ENCODE assay signal across 21 cellular contexts in genomic region chr20:34145280-34145819, GRCh38. TPM values are rescaled to one million over a fixed set of nuclear protein-coding genes. Genes with fewer than 3 reads are reported as not detected.
DNase-seq lines count a peak whose midpoint lies in the region; ATAC-seq, FAIRE-seq and TF ChIP-seq lines count a peak whose summit lies in the region.
"Had no signal": no experiment of that assay in that cellular context is flagged by ENCODE, and none has a peak within 500 bp of the region (broad histone marks: within the 10 kb centered on the region; RNA-seq: fewer than 3 reads in every experiment).

No MANE protein-coding gene starts in this region.

- H3K4me1 Mint-ChIP-seq in neural progenitor cell (peaks cover 6% of the 10 kb centered on the region), type B pancreatic cell (ENCODE audit: unreplicated experiment) (peaks cover 11% of the 10 kb centered on the region), endodermal cell (peaks cover 38% of the 10 kb centered on the region)
- H3K4me1 Mint-ChIP-seq: B cell; CD4-positive, CD25-positive, alpha-beta regulatory T cell had no signal

- ATAC-seq in HepG2: no peak
- no peak for ATAC-seq in right lobe of liver
- ATAC-seq: CD8-positive, alpha-beta T cell; HCT116 had no signal

- peaks cover 20% of the 10 kb centered on the region for H3K4me1 ChIP-seq in HepG2 (ENCODE audit: insufficient read depth, low read length)
- no peaks in the 10 kb centered on the region for H3K4me1 ChIP-seq in right lobe of liver
- H3K4me1 ChIP-seq in neural progenitor cell: no peaks in the 10 kb centered on the region
- H3K4me1 ChIP-seq in endodermal cell (ENCODE audit: control insufficient read depth, insufficient read depth, low read length): peaks cover 6% of the 10 kb centered on the region
- H3K4me1 ChIP-seq: BLaER1 had no signal

- no peaks in the 10 kb centered on the region for H3K36me3 ChIP-seq in HepG2 (replicated peaks in 1 of 2; ENCODE audit: control insufficient read depth in 1 of 2, insufficient read depth in 2 of 2, low read length in 2 of 2)
- no peaks in the 10 kb centered on the region for H3K36me3 ChIP-seq in right lobe of liver
- no peaks in the 10 kb centered on the region for H3K36me3 ChIP-seq in neural progenitor cell
- no peaks in the 10 kb centered on the region for H3K36me3 ChIP-seq in endodermal cell (ENCODE audit: control insufficient read depth, insufficient read depth, low read length)
- H3K36me3 ChIP-seq: BLaER1 had no signal

- H3K27ac Mint-ChIP-seq in neural progenitor cell (no peak overlapping the region), type B pancreatic cell (no peak overlapping the region), endodermal cell (no peak overlapping the region)
- H3K27ac Mint-ChIP-seq: B cell; CD8-positive, alpha-beta T cell had no signal

- CTCF ChIA-PET in HepG2 (lab: Yijun Ruan, JAX; ENCODE audit: low intra/inter-chr PET ratio, low total read pairs): no interaction called here

- TF ChIP-seq POLR2A in HepG2 (IDR thresholded peaks at IDR 0.05; ENCODE audit: insufficient read depth in 1 of 2, low read depth in 2 of 2, low read length in 2 of 2) (no peak), right lobe of liver (IDR thresholded peaks at IDR 0.05) (no peak)

- in situ Hi-C loops in HepG2 (cut with HindIII; ENCODE audit: extremely low pct_ligation_motif_present, low pct_unique_long_range_greater_than_20kb): no loop called here

- no peak for TF ChIP-seq RAD21 in HepG2 (CRISPR knock-in tag; IDR thresholded peaks at IDR 0.05)

- no peak for DNase-seq in HepG2 (ENCODE audit: low spot score)
- DNase-seq in right lobe of liver: no peak
- no peak for DNase-seq in neural progenitor cell (ENCODE audit: low spot score)
- peak; percentile 36 for DNase-seq in type B pancreatic cell (ENCODE audit: extremely low spot score, unreplicated experiment)
- no peak for DNase-seq in endodermal cell
- DNase-seq in posterior cingulate gyrus: no peak
- DNase-seq: Caco-2; CD4-positive, CD25-positive, alpha-beta regulatory T cell; CD8-positive, alpha-beta T cell; DMS153; EL; GF-D8; GM23248; H9 had no signal

- H3K27me3 ChIP-seq in HepG2 (ENCODE audit: control insufficient read depth in 1 of 2, insufficient read depth in 2 of 2, low read length in 2 of 2) (no peaks in the 10 kb centered on the region), right lobe of liver (no peaks in the 10 kb centered on the region), neural progenitor cell (no peaks in the 10 kb centered on the region), endodermal cell (ENCODE audit: control insufficient read depth, insufficient read depth, low read length, poor library complexity, severe bottlenecking) (no peaks in the 10 kb centered on the region)
- H3K27me3 ChIP-seq: BLaER1 had no signal

- no peaks in the 10 kb centered on the region for H4K20me1 ChIP-seq in HepG2 (ENCODE audit: insufficient read depth, low read length)
- no peaks in the 10 kb centered on the region for H4K20me1 ChIP-seq in neural progenitor cell (ENCODE audit: low read depth)
- H4K20me1 ChIP-seq: BLaER1 had no signal

- no peaks in the 10 kb centered on the region for H3K9me3 Mint-ChIP-seq in neural progenitor cell
- H3K9me3 Mint-ChIP-seq in type B pancreatic cell: no peaks in the 10 kb centered on the region
- H3K9me3 Mint-ChIP-seq in endodermal cell: no peaks in the 10 kb centered on the region
- H3K9me3 Mint-ChIP-seq: CD8-positive, alpha-beta T cell; H9 had no signal

- TF ChIP-seq CTCF in HepG2 (CRISPR knock-in tag; IDR thresholded peaks at IDR 0.05) (no peak), right lobe of liver (IDR thresholded peaks at IDR 0.05) (no peak), neural progenitor cell (IDR thresholded peaks at IDR 0.05) (no peak), type B pancreatic cell (conservative IDR thresholded peaks at IDR 0.05) (no peak), endodermal cell (conservative IDR thresholded peaks at IDR 0.05) (no peak)

- WGBS in HepG2 (ENCODE audit: low lambda C conversion rate): 89% methylated on average over 2 of the region's 2 CpGs
- 100% methylated on average over 1 of the region's 2 CpGs for WGBS in right lobe of liver (ENCODE audit: insufficient coverage, low coverage, low lambda C conversion rate, missing lambda C conversion rate)
- WGBS in endodermal cell (ENCODE audit: insufficient coverage in 1 of 2, insufficient read length in 1 of 2), 2 experiments: 94 to 96% methylated on average over 1 to 2 of the region's 2 CpGs

- H3K4me3 Mint-ChIP-seq in neural progenitor cell: no peak overlapping the region
- H3K4me3 Mint-ChIP-seq in type B pancreatic cell: no peak overlapping the region
- no peak overlapping the region for H3K4me3 Mint-ChIP-seq in endodermal cell
- H3K4me3 Mint-ChIP-seq: B cell; CD4-positive, CD25-positive, alpha-beta regulatory T cell; CD8-positive, alpha-beta T cell; H9 had no signal

- no peak overlapping the region for H3K27ac ChIP-seq in HepG2 (ENCODE audit: extremely low read length, insufficient read depth, low read length)
- H3K27ac ChIP-seq in right lobe of liver: no peak overlapping the region
- H3K27ac ChIP-seq in neural progenitor cell: no peak overlapping the region
- H3K27ac ChIP-seq in endodermal cell (ENCODE audit: low read depth, low read length): no peak overlapping the region
- H3K27ac ChIP-seq: 22Rv1, BLaER1, C4-2B, GM23248 had no signal

- POLR2A ChIA-PET in HepG2 (lab: Yijun Ruan, JAX): no interaction called here

- H2AFZ ChIP-seq in HepG2 (ENCODE audit: low read length) (no peak overlapping the region), neural progenitor cell (replicated peaks) (peak overlapping the region; percentile 23)
- H2AFZ ChIP-seq: GM23248 had no signal

- FAIRE-seq in HepG2 (lab: Jason Lieb, UNC): no peak
- FAIRE-seq: A204.1, GM19239 had no signal

- no peak for TF ChIP-seq EP300 in HepG2 (IDR thresholded peaks at IDR 0.05; ENCODE audit: low read depth in 2 of 2, low read length in 2 of 2)
- no peak for TF ChIP-seq EP300 in HepG2 (CRISPR knock-in tag; IDR thresholded peaks at IDR 0.05; ENCODE audit: borderline replicate concordance)

- H3K27me3 Mint-ChIP-seq in neural progenitor cell (ENCODE audit: insufficient read depth, low read depth): no peaks in the 10 kb centered on the region
- peaks cover 5% of the 10 kb centered on the region for H3K27me3 Mint-ChIP-seq in type B pancreatic cell
- peaks cover 3% of the 10 kb centered on the region for H3K27me3 Mint-ChIP-seq in endodermal cell (ENCODE audit: insufficient read depth)

- intact Hi-C loops in HepG2 (cut with micrococcal nuclease; ENCODE audit: unreplicated experiment): no loop called here
- intact Hi-C loops in right lobe of liver (cut with DNase I): no loop called here
- intact Hi-C loops in posterior cingulate gyrus (cut with DNase I): no loop called here

- H3K9ac ChIP-seq in HepG2 (ENCODE audit: insufficient read depth, low read depth, low read length) (no peak overlapping the region), neural progenitor cell (no peak overlapping the region), endodermal cell (ENCODE audit: extremely low read depth, low read length, poor library complexity, severe bottlenecking) (no peak overlapping the region)
- H3K9ac ChIP-seq: BLaER1, GM23248 had no signal

- no peaks in the 10 kb centered on the region for H3F3A ChIP-seq in neural progenitor cell (ENCODE audit: low read depth)

- H3K79me2 ChIP-seq in HepG2 (ENCODE audit: insufficient read depth, low read length): no peaks in the 10 kb centered on the region
- H3K79me2 ChIP-seq in neural progenitor cell (ENCODE audit: low read depth): no peaks in the 10 kb centered on the region

- H3K9me3 ChIP-seq in HepG2 (ENCODE audit: low read length) (no peaks in the 10 kb centered on the region), right lobe of liver (no peaks in the 10 kb centered on the region), neural progenitor cell (ENCODE audit: low read depth) (no peaks in the 10 kb centered on the region), endodermal cell (ENCODE audit: control insufficient read depth, low read length) (no peaks in the 10 kb centered on the region)
- H3K9me3 ChIP-seq: BLaER1, Caco-2 had no signal

- no peaks in the 10 kb centered on the region for H3K36me3 Mint-ChIP-seq in neural progenitor cell
- no peaks in the 10 kb centered on the region for H3K36me3 Mint-ChIP-seq in type B pancreatic cell
- H3K36me3 Mint-ChIP-seq in endodermal cell (ENCODE audit: low read depth): no peaks in the 10 kb centered on the region
- H3K36me3 Mint-ChIP-seq: CD4-positive, CD25-positive, alpha-beta regulatory T cell; CD8-positive, alpha-beta T cell had no signal

- H3K4me2 ChIP-seq in HepG2 (ENCODE audit: low read depth, low read length): no peak overlapping the region
- no peak overlapping the region for H3K4me2 ChIP-seq in neural progenitor cell
- H3K4me2 ChIP-seq: BLaER1 had no signal

- no TSS peak for BruUV-seq in HepG2 (replicated peaks; lab: Mats Ljungman, UMichigan)

- no peak overlapping the region for H3K4me3 ChIP-seq in HepG2 (replicated peaks in 1 of 3; ENCODE audit: insufficient read depth in 1 of 3, low read depth in 2 of 3, low read length in 3 of 3)
- H3K4me3 ChIP-seq in right lobe of liver: no peak overlapping the region
- no peak overlapping the region for H3K4me3 ChIP-seq in neural progenitor cell
- H3K4me3 ChIP-seq in endodermal cell (ENCODE audit: low read length): no peak overlapping the region
- H3K4me3 ChIP-seq: BLaER1, GM23248 had no signal

RNA-seq across cellular contexts. Expression of gene EIF2S2, which starts 33.3 kb away (rescaled TPM):
- 213 and 316 TPM in 2 replicates for total RNA-seq in HepG2 (2016; rRNA removed; fragmentation: Illumina TruSeq; extraction: Trizol)
- 51.0 and 51.7 TPM in 2 replicates for total RNA-seq in HepG2 (2016; cell fraction: cytosol; rRNA removed; fragmentation: Illumina TruSeq; extraction: Trizol; ENCODE audit: low read depth)
- 208 and 329 TPM in 2 replicates for total RNA-seq in HepG2 (2016; cell fraction: insoluble cytoplasmic fraction; rRNA removed; fragmentation: Illumina TruSeq; extraction: Trizol)
- 97.8 and 98.8 TPM in 2 replicates for total RNA-seq in HepG2 (2016; cell fraction: membrane; rRNA removed; fragmentation: Illumina TruSeq; extraction: Trizol)
- total RNA-seq in HepG2 (2016; cell fraction: nucleus; rRNA removed; fragmentation: Illumina TruSeq; extraction: Trizol): 76.0 and 84.1 TPM in 2 replicates
- 102 and 126 TPM in 2 replicates for polyA plus RNA-seq in HepG2 (2011; rRNA removed)
- polyA plus RNA-seq in HepG2 (2011; cell fraction: cytosol; rRNA removed): 63.0 and 92.8 TPM in 2 replicates
- 22.9 and 30.3 TPM in 2 replicates for polyA plus RNA-seq in HepG2 (2011; cell fraction: nucleus; rRNA removed)
- polyA plus RNA-seq in HepG2 (2012): 143 and 178 TPM in 2 replicates
- 36.0 and 36.2 TPM in 2 replicates for polyA plus RNA-seq in HepG2 (2016; cell fraction: cytosol; fragmentation: Illumina TruSeq; extraction: Trizol; ENCODE audit: low read depth)
- polyA plus RNA-seq in HepG2 (2016; cell fraction: insoluble cytoplasmic fraction; fragmentation: Illumina TruSeq; extraction: Trizol; ENCODE audit: low read depth): 299 and 317 TPM in 2 replicates
- 66.5 and 67.3 TPM in 2 replicates for polyA plus RNA-seq in HepG2 (2016; cell fraction: membrane; fragmentation: Illumina TruSeq; extraction: Trizol; ENCODE audit: low read depth)
- polyA plus RNA-seq in HepG2 (2016; cell fraction: nucleus; fragmentation: Illumina TruSeq; extraction: Trizol; ENCODE audit: insufficient read depth, low read depth): 111 and 114 TPM in 2 replicates
- polyA minus RNA-seq in HepG2 (2011; rRNA and poly(A)+ RNA removed; ENCODE audit: low replicate concordance): 27.1 and 39.1 TPM in 2 replicates
- polyA minus RNA-seq in HepG2 (2011; cell fraction: cytosol; rRNA and poly(A)+ RNA removed): 55.0 and 56.6 TPM in 2 replicates
- polyA minus RNA-seq in HepG2 (2011; cell fraction: nucleus; rRNA and poly(A)+ RNA removed): 34.4 and 37.0 TPM in 2 replicates
- 10 to 100 TPM; 16.7 to 50.6 (median 30.8) TPM for total RNA-seq in right lobe of liver
- total RNA-seq in neural progenitor cell (ENCODE audit: low replicate concordance): 71.0 and 114 TPM in 2 replicates
- total RNA-seq in type B pancreatic cell (ENCODE audit: low replicate concordance): 87.1 and 87.8 TPM in 2 replicates
- total RNA-seq in endodermal cell: 100 to 1,000 TPM; 106 to 144 TPM
- polyA plus RNA-seq in endodermal cell (2013, experiment 1 of 2): 89.9 TPM
- polyA plus RNA-seq in endodermal cell (2013, experiment 2 of 2): 86.4 TPM
